ENCODE assay signal across 9 cellular contexts in genomic region chr10:97914837-97915211, GRCh38.
A peak's percentile ranks its signal among the peaks of the same experiment; 100 is the strongest.
DNase-seq lines count a peak whose midpoint lies in the region; ATAC-seq and TF ChIP-seq lines count a peak whose summit lies in the region.
"Had no signal": no experiment of that assay in that cellular context is flagged by ENCODE, and none has a peak within 500 bp of the region (broad histone marks: within the 10 kb centered on the region; RNA-seq: fewer than 3 reads in every experiment).

No MANE protein-coding gene starts in this region.

- H3K27ac Mint-ChIP-seq in CD4-positive, alpha-beta T cell: no peak overlapping the region
- H3K27ac Mint-ChIP-seq: IgD-negative memory B cell had no signal

- peak; percentile 85 for TF ChIP-seq CTCF in CD4-positive, alpha-beta T cell (IDR thresholded peaks at IDR 0.05)

- H3K27ac ChIP-seq in CD4-positive, alpha-beta T cell (ENCODE audit: low read depth, low read length): no peak overlapping the region

- no peaks in the 10 kb centered on the region for H3K9me3 Mint-ChIP-seq in CD4-positive, alpha-beta T cell
- H3K9me3 Mint-ChIP-seq: IgD-negative memory B cell had no signal

- peaks cover 15% of the 10 kb centered on the region for H3K4me1 Mint-ChIP-seq in CD4-positive, alpha-beta T cell (ENCODE audit: low read depth)

- peaks cover 21% of the 10 kb centered on the region for H3K27me3 Mint-ChIP-seq in CD4-positive, alpha-beta T cell

- no peak overlapping the region for H3K4me3 Mint-ChIP-seq in CD4-positive, alpha-beta T cell

- CTCF ChIA-PET in CD4-positive, alpha-beta T cell (lab: Charles Lee): interaction anchor here (0.9 to 1.5 kb wide), 5 partner anchors 12 to 139 kb away, joined by 3 to 14 read pairs (median 3); no protein-coding TSS in a partner anchor

- H3K36me3 Mint-ChIP-seq in CD4-positive, alpha-beta T cell (ENCODE audit: low read depth): no peaks in the 10 kb centered on the region
- H3K36me3 Mint-ChIP-seq: IgD-negative memory B cell had no signal

- intact Hi-C loops in CD4-positive, alpha-beta T cell (cut with DNase I, micrococcal nuclease): loop anchor here (1.0 to 10.0 kb wide), 5 partner anchors 126 to 1332 kb away; no protein-coding TSS in a partner anchor
- intact Hi-C loops in left ventricle myocardium superior (cut with micrococcal nuclease) (loop anchor here (5.0 kb wide), 1 partner anchor 127 kb away; no protein-coding TSS in a partner anchor), sciatic nerve (cut with DNase I) (loop anchor here (5.0 kb wide), 1 partner anchor 127 kb away; no protein-coding TSS in a partner anchor)

- peak; percentile 84 for ATAC-seq in CD4-positive, alpha-beta T cell (ENCODE audit: poor library complexity)
- ATAC-seq in GM21619 (IDR thresholded peaks at IDR 0.05; ENCODE audit: unreplicated experiment) (peak; percentile 82), left ventricle myocardium superior (peak; percentile 88), sciatic nerve (peak; percentile 82), HG03139 (IDR thresholded peaks at IDR 0.05; ENCODE audit: unreplicated experiment) (no peak)

- DNase-seq in CD4-positive, alpha-beta T cell: peak; percentile 57 to 77 (median 65)
- peak; percentile 62 for DNase-seq in NCI-H1105 (lab: John Stamatoyannopoulos, UW)
- DNase-seq in T-helper 22 cell (ENCODE audit: low read depth): peak; percentile 27
- peak; percentile 1 for DNase-seq in amniotic stem cell (lab: John Stamatoyannopoulos, UW)
- DNase-seq in left ventricle myocardium superior: peak; percentile 85
- peak; percentile 88 for DNase-seq in sciatic nerve (ENCODE audit: low spot score)

- H3K27me3 ChIP-seq in CD4-positive, alpha-beta T cell (ENCODE audit: control insufficient read depth, insufficient read depth, low read length): no peaks in the 10 kb centered on the region

- POLR2A ChIA-PET in CD4-positive, alpha-beta T cell (lab: Charles Lee): interaction anchor here (0.7 kb wide), 1 partner anchor 126 kb away, joined by 4 read pairs; no protein-coding TSS in a partner anchor

- H3K9me3 ChIP-seq in CD4-positive, alpha-beta T cell (ENCODE audit: control insufficient read depth, low read length): no peaks in the 10 kb centered on the region

Comparison
In these comparisons a context has a peak if more than half of its experiments do, and no peak if none do; other contexts are left out.
1. DNase-seq: peak in every context shown above with its lines; median percentile 88 in sciatic nerve; 85 in left ventricle myocardium superior; 65 in CD4-positive, alpha-beta T cell; 62 in NCI-H1105; 27 in T-helper 22 cell; 1 in amniotic stem cell.